Comparison of ENCODE assay signal across 1 cellular context in the genomic region with DNA sequence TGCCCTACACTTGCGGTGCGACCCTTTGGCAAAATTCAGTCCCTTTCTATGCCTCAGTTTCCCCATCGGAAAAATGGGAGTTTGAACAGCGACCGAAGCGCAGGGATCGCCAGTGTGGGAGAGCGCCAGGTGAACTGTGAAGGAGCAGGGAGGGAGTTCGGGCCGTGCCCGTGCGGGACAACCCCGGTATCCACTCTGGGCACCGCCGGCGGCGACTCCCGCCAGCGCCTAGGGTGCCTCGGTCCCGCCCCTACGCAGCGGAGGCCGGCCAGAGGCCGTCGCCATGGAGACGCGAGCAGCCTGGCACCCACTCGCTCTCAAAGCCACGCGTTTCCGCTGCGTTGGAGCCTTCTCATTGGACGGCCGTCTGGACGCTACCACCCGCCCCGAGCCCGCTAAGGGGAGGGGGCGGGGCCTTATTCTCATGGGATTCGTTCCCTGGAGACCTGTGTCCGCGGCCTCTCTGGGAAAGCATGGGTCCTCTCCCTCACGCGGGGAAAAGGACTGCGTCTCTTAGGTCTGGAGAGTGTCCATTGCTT.
A peak's percentile ranks its signal among the peaks of the same experiment; 100 is the strongest.
TF ChIP-seq lines count a peak whose summit lies in the region.

No MANE protein-coding gene starts in this region.

TF ChIP-seq in GM12878, 131 proteins besides CTCF, POLR2A, EP300 and RAD21 (continued from another document):
- TF ChIP-seq CEBPZ (IDR thresholded peaks at IDR 0.05; ENCODE audit: low read depth, low read length) (no peak), MXI1 (IDR thresholded peaks at IDR 0.05; ENCODE audit: low read depth, low read length) (peak; percentile 83; the same call in 1 of the 2 replicates), USF1 (IDR thresholded peaks at IDR 0.05; ENCODE audit: borderline replicate concordance, extremely low read length, insufficient read depth, low read depth, low read length) (no peak), SMAD1 (IDR thresholded peaks at IDR 0.05; ENCODE audit: low read depth, partially characterized antibody) (no peak), NKRF (conservative IDR thresholded peaks at IDR 0.05) (peak; percentile 39; the same call in 1 of the 2 replicates), TBL1XR1 (IDR thresholded peaks at IDR 0.05; ENCODE audit: low read depth, low read length) (no peak), ELK1 (IDR thresholded peaks at IDR 0.05; ENCODE audit: low read depth, low read length) (no peak), GABPA (IDR thresholded peaks at IDR 0.05; ENCODE audit: low read depth) (no peak), MEF2B (IDR thresholded peaks at IDR 0.05; ENCODE audit: partially characterized antibody, poor library complexity, severe bottlenecking) (peak; percentile 100), ZNF217 (IDR thresholded peaks at IDR 0.05) (peak; percentile 39; the same call in 1 of the 2 replicates), NFIC (IDR thresholded peaks at IDR 0.05; ENCODE audit: low read depth, low read length) (no peak), E2F4 (IDR thresholded peaks at IDR 0.05; ENCODE audit: low read depth, low read length) (no peak), PAX5 (IDR thresholded peaks at IDR 0.05; ENCODE audit: borderline replicate concordance, low read depth, low read length) (no peak), LARP7 (IDR thresholded peaks at IDR 0.05) (peak; percentile 67)
